ENCODE assay signal across 16 cellular contexts in genomic region chr3:160587105-160587504, GRCh38. TPM values are rescaled to one million over a fixed set of nuclear protein-coding genes. Genes with fewer than 3 reads are reported as not detected.
DNase-seq lines count a peak whose midpoint lies in the region; ATAC-seq and TF ChIP-seq lines count a peak whose summit lies in the region.
"Had no signal": no experiment of that assay in that cellular context is flagged by ENCODE, and none has a peak within 500 bp of the region (broad histone marks: within the 10 kb centered on the region; RNA-seq: fewer than 3 reads in every experiment).

No MANE protein-coding gene starts in this region.

- H3K27me3 ChIP-seq in right atrium auricular region (no peaks in the 10 kb centered on the region), thyroid gland (no peaks in the 10 kb centered on the region)
- H3K27me3 ChIP-seq: BLaER1 had no signal

- H3K9me3 ChIP-seq in right atrium auricular region = peaks cover 0 to under 1% of the 10 kb centered on the region in 2 donors
- no peaks in the 10 kb centered on the region for H3K9me3 ChIP-seq in thyroid gland

- no peaks in the 10 kb centered on the region for H3K4me1 ChIP-seq in right atrium auricular region
- peaks cover 3 to 8% of the 10 kb centered on the region in 2 donors for H3K4me1 ChIP-seq in thyroid gland
- H3K4me1 ChIP-seq: Caco-2 had no signal

- no peak for DNase-seq in Right ventricle myocardium inferior (ENCODE audit: missing footprints)
- DNase-seq in right atrium auricular region (ENCODE audit: low spot score) = no peak
- DNase-seq in DMS 273 treated with DMSO at 0.1 percent for 48 hours (lab: John Stamatoyannopoulos, UW) = peak; percentile 37
- no peak for DNase-seq in left lobe of liver (ENCODE audit: low spot score)
- DNase-seq in thyroid gland = peak; percentile 81 to 84
- no peak for DNase-seq in NCI-H146 treated with DMSO at 0.1 percent for 48 hours (lab: John Stamatoyannopoulos, UW; ENCODE audit: unreplicated experiment)
- DNase-seq in Kasumi-1 (lab: John Stamatoyannopoulos, UW) = no peak
- DNase-seq: Caco-2; CD8-positive, alpha-beta memory T cell; DMS153; DND-41; GDM1; GOT3; H9 had no signal

- no peak for TF ChIP-seq CTCF in right atrium auricular region (IDR thresholded peaks at IDR 0.05)
- TF ChIP-seq CTCF in thyroid gland (IDR thresholded peaks at IDR 0.05) = no peak

- no peaks in the 10 kb centered on the region for H3K36me3 ChIP-seq in right atrium auricular region
- H3K36me3 ChIP-seq in thyroid gland = no peaks in the 10 kb centered on the region
- H3K36me3 ChIP-seq: BLaER1 had no signal

- no peak overlapping the region for H3K4me3 ChIP-seq in right atrium auricular region
- H3K4me3 ChIP-seq in thyroid gland (replicated peaks in 1 of 3) = no peak overlapping the region
- H3K4me3 ChIP-seq: BLaER1 had no signal

- TF ChIP-seq POLR2A in thyroid gland (IDR thresholded peaks at IDR 0.05) = no peak

- ATAC-seq in Right ventricle myocardium inferior (peak; percentile 44), left lobe of liver (peak; percentile 27)

- intact Hi-C loops in Right ventricle myocardium inferior (cut with DNase I) = no loop called here
- intact Hi-C loops in thyroid gland (cut with DNase I) = no loop called here

- 83 to 86% methylated on average over 1 of the region's 1 CpG for WGBS in thyroid gland, 2 donors

- H3K27ac ChIP-seq in right atrium auricular region = no peak overlapping the region
- H3K27ac ChIP-seq in thyroid gland = peak overlapping the region in 2 of 3 donors; percentile 19 to 24
- H3K27ac ChIP-seq: 22Rv1, BLaER1 had no signal

RNA-seq across cellular contexts. Expression of gene KPNA4, which starts 21.7 kb away (rescaled TPM):
- total RNA-seq in Right ventricle myocardium inferior = 120 TPM
- 10 to 100 TPM; 36.1 to 44.4 TPM for total RNA-seq in right atrium auricular region
- 17.0 TPM for total RNA-seq in left lobe of liver
- 10 to 100 TPM; 24.7 to 31.2 (median 30.4) TPM for total RNA-seq in thyroid gland

Comparison
In these comparisons a context has a peak if more than half of its experiments do, and no peak if none do; other contexts are left out.
1. DNase-seq: peak in DMS 273 treated with DMSO at 0.1 percent for 48 hours (single experiment) and thyroid gland (2 of 2); none in Right ventricle myocardium inferior (single experiment), right atrium auricular region (single experiment), left lobe of liver (single experiment), NCI-H146 treated with DMSO at 0.1 percent for 48 hours (single experiment) and Kasumi-1 (0 of 2).
2. H3K27ac ChIP-seq: peak in thyroid gland (2 of 3); none in right atrium auricular region (0 of 2).